18 cellular contexts compared by ENCODE assay signal in the genomic region with DNA sequence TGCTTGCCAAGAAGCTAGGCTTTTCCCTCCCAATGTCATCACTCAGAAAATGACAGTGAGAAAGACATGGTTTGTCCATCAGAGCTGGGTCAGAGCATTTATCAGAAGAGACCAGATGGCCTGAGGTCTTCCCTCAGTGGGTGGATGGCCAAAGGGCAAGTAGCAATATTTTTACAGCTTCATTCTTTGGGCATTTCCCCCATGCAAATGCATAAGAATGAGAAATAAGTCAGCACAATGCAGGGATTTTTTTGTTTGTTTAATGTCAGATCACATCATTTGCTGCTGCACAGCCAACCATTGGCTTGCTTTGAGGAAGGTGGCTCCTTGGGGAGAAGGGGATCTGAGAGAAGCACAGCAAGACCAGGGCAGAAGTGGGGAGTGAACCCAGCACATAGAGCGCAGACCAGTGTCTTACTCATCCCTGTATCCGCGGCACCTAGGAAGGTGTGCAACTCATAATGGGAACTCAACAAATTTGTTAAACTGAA.
DNase-seq lines count a peak whose midpoint lies in the region; ATAC-seq, FAIRE-seq and TF ChIP-seq lines count a peak whose summit lies in the region.
"Had no signal": no experiment of that assay in that cellular context is flagged by ENCODE, and none has a peak within 500 bp of the region (broad histone marks: within the 10 kb centered on the region; RNA-seq: fewer than 3 reads in every experiment).

No MANE protein-coding gene starts in this region.

- in situ Hi-C loops in GM12878 (cut with MboI) = no loop called here

- H3K4me3 ChIP-seq in GM12878 = no peak overlapping the region
- H3K4me3 ChIP-seq: skin epidermis had no signal

- H3K36me3 Mint-ChIP-seq in activated CD8-positive, alpha-beta memory T cell treated with anti-CD3 and anti-CD28 coated beads, Interleukin-2, amount 10 ng/mL, durations not matched to agents 7 days and 5 days = no peaks in the 10 kb centered on the region

- H3K36me3 ChIP-seq in GM12878 (ENCODE audit: control insufficient read depth in 2 of 2, insufficient read depth in 2 of 2, low read length in 1 of 2) = no peaks in the 10 kb centered on the region

- peak overlapping the region; percentile 46 for H3K4me2 ChIP-seq in GM12878 (ENCODE audit: control insufficient read depth, insufficient read depth)

- no peak overlapping the region for H3K4me3 Mint-ChIP-seq in activated CD8-positive, alpha-beta memory T cell treated with anti-CD3 and anti-CD28 coated beads, Interleukin-2, amount 10 ng/mL, durations not matched to agents 7 days and 5 days
- H3K4me3 Mint-ChIP-seq: natural killer cell treated with Interleukin-12 subunit alpha and Interleukin-12 subunit beta and Interleukin-15 and Interleukin-18, amount 100 ng/mL, for 72 hours had no signal

- no peak overlapping the region for H3K9ac ChIP-seq in GM12878 (ENCODE audit: control insufficient read depth, insufficient read depth, low read length)

- no peaks in the 10 kb centered on the region for H3K4me1 Mint-ChIP-seq in activated CD8-positive, alpha-beta memory T cell treated with anti-CD3 and anti-CD28 coated beads, Interleukin-2, amount 10 ng/mL, durations not matched to agents 7 days and 5 days

- no peaks in the 10 kb centered on the region for H3K9me3 ChIP-seq in GM12878 (replicated peaks; ENCODE audit: control insufficient read depth, insufficient read depth, low read length)

- WGBS in GM12878 (ENCODE audit: insufficient coverage, insufficient replicate concordance, low lambda C conversion rate, missing lambda C conversion rate) = 28% methylated on average over 3 of the region's 3 CpGs

- no peak overlapping the region for H3K27ac Mint-ChIP-seq in activated CD8-positive, alpha-beta memory T cell treated with anti-CD3 and anti-CD28 coated beads, Interleukin-2, amount 10 ng/mL, durations not matched to agents 7 days and 5 days
- H3K27ac Mint-ChIP-seq: natural killer cell treated with Interleukin-12 subunit alpha and Interleukin-12 subunit beta and Interleukin-15 and Interleukin-18, amount 100 ng/mL, for 72 hours had no signal

- ATAC-seq in GM18867 (IDR thresholded peaks at IDR 0.05; ENCODE audit: unreplicated experiment) (peak; percentile 82), GM21526 (IDR thresholded peaks at IDR 0.05; ENCODE audit: low FRiP score, unreplicated experiment) (peak; percentile 68), HG03060 (IDR thresholded peaks at IDR 0.05; ENCODE audit: low read depth, unreplicated experiment) (peak; percentile 92), GM12878 (peak; percentile 96)
- ATAC-seq in activated CD8-positive, alpha-beta memory T cell treated with anti-CD3 and anti-CD28 coated beads, Interleukin-2, amount 10 ng/mL, durations not matched to agents 7 days and 5 days = no peak
- ATAC-seq: natural killer cell treated with Interleukin-12 subunit alpha and Interleukin-12 subunit beta and Interleukin-15 and Interleukin-18, amount 100 ng/mL, for 72 hours had no signal

- RAD21 ChIA-PET in GM12878 (lab: Charles Lee; ENCODE audit: unreplicated experiment) = interaction anchor here (0.6 to 1.7 kb wide), 10 partner anchors 8 to 1151 kb away, joined by 3 to 11 read pairs (median 4); no protein-coding TSS in a partner anchor

- no peak for TF ChIP-seq POLR2A in GM12878 (IDR thresholded peaks at IDR 0.05; ENCODE audit: low read depth, low read length)

- DNase-seq in GM12878 (ENCODE audit: low read depth, low spot score) = peak; percentile 89
- DNase-seq in D341Med (ENCODE audit: low spot score) = no peak
- DNase-seq in activated CD4-positive, CD25-positive, alpha-beta regulatory T cell (lab: John Stamatoyannopoulos, UW) = no peak
- no peak for DNase-seq in activated naive CD4-positive, alpha-beta T cell (lab: John Stamatoyannopoulos, UW)
- DNase-seq in activated CD8-positive, alpha-beta memory T cell treated with anti-CD3 and anti-CD28 coated beads, Interleukin-2, amount 10 ng/mL, durations not matched to agents 7 days and 5 days = no peak
- DNase-seq: aorta; effector CD8-positive, alpha-beta T cell; GDM1; KG1; RPMI8226; T1000 had no signal

- no peaks in the 10 kb centered on the region for H3K27me3 Mint-ChIP-seq in activated CD8-positive, alpha-beta memory T cell treated with anti-CD3 and anti-CD28 coated beads, Interleukin-2, amount 10 ng/mL, durations not matched to agents 7 days and 5 days
- H3K27me3 Mint-ChIP-seq: natural killer cell treated with Interleukin-12 subunit alpha and Interleukin-12 subunit beta and Interleukin-15 and Interleukin-18, amount 100 ng/mL, for 72 hours had no signal

- H3K4me1 ChIP-seq in GM12878 (ENCODE audit: control insufficient read depth, insufficient read depth, low read length) = peaks cover 18% of the 10 kb centered on the region

- 0 out of 2 replicates have a peak overlapping the region, but pooled peaks have one; percentile 35 for H3K27ac ChIP-seq in GM12878 (ENCODE audit: control insufficient read depth, insufficient read depth)
- H3K27ac ChIP-seq: C4-2B, skin epidermis had no signal

- BruUV-seq in GM12878 (replicated peaks; lab: Mats Ljungman, UMichigan) = no TSS peak

- CTCF ChIA-PET in GM12878 (lab: Yijun Ruan, JAX) = interaction anchor here (0.9 to 1.7 kb wide), 5 partner anchors 12 to 227 kb away, joined by 3 to 4 read pairs (median 3); no protein-coding TSS in a partner anchor
- CTCF ChIA-PET in activated CD8-positive, alpha-beta memory T cell treated with anti-CD3 and anti-CD28 coated beads, Interleukin-2, amount 10 ng/mL, durations not matched to agents 7 days and 5 days (lab: Charles Lee) = no interaction called here

- POLR2A ChIA-PET in GM12878 (lab: Charles Lee) = interaction anchor here (0.7 to 1.8 kb wide), 5 partner anchors 8 to 519 kb away, joined by 3 to 8 read pairs (median 3); no protein-coding TSS in a partner anchor

- peak overlapping the region; percentile 19 for H2AFZ ChIP-seq in GM12878 (ENCODE audit: control insufficient read depth, low read depth, low read length)

- TF ChIP-seq EP300 in GM12878 (IDR thresholded peaks at IDR 0.05; ENCODE audit: borderline replicate concordance in 1 of 2, control insufficient read depth in 1 of 2, low read depth in 2 of 2, low read length in 2 of 2) = no peak

- no peaks in the 10 kb centered on the region for H3K9me3 Mint-ChIP-seq in activated CD8-positive, alpha-beta memory T cell treated with anti-CD3 and anti-CD28 coated beads, Interleukin-2, amount 10 ng/mL, durations not matched to agents 7 days and 5 days (ENCODE audit: low read depth)
- H3K9me3 Mint-ChIP-seq: natural killer cell treated with Interleukin-12 subunit alpha and Interleukin-12 subunit beta and Interleukin-15 and Interleukin-18, amount 100 ng/mL, for 72 hours had no signal

- no peaks in the 10 kb centered on the region for H3K27me3 ChIP-seq in GM12878 (replicated peaks in 1 of 2; ENCODE audit: control insufficient read depth in 2 of 2, insufficient read depth in 2 of 2, low read length in 1 of 2)

- H4K20me1 ChIP-seq in GM12878 (ENCODE audit: control insufficient read depth, insufficient read depth) = no peaks in the 10 kb centered on the region

- no peaks in the 10 kb centered on the region for H3K79me2 ChIP-seq in GM12878 (ENCODE audit: control insufficient read depth, insufficient read depth, low read length)

- FAIRE-seq in GM12878 (lab: Jason Lieb, UNC) = peak; percentile 41
- FAIRE-seq: urothelium cell line had no signal

- 0 out of 2 replicates have a peak, but pooled peaks have one; percentile 1 for TF ChIP-seq RAD21 in GM12878 (IDR thresholded peaks at IDR 0.05; ENCODE audit: insufficient read depth, low read depth, low read length)

- TF ChIP-seq CTCF in GM12878 (IDR thresholded peaks at IDR 0.05 in 2 of 3, conservative IDR thresholded peaks at IDR 0.05 in 1 of 3; ENCODE audit: control insufficient read depth in 2 of 3, extremely low read depth in 1 of 3, insufficient read depth in 1 of 3, low read depth in 3 of 3, low read length in 3 of 3) = no peak

- intact Hi-C loops in GM12878 (cut with micrococcal nuclease; ENCODE audit: unreplicated experiment) = no loop called here

- SMC1A ChIA-PET in GM12878 (lab: Charles Lee; ENCODE audit: uncharacterized antibody, unreplicated experiment) = interaction anchor here (0.6 to 3.3 kb wide), 17 partner anchors 8 to 289 kb away, joined by 3 to 23 read pairs (median 3); no protein-coding TSS in a partner anchor

TF ChIP-seq in GM12878, 131 proteins besides CTCF, POLR2A, EP300 and RAD21 (continues in another document):
- TF ChIP-seq CBX5 (IDR thresholded peaks at IDR 0.05; ENCODE audit: low read depth) (peak; percentile 65; the same call in 1 of the 2 replicates), SRF (IDR thresholded peaks at IDR 0.05; ENCODE audit: low read depth in 2 of 2, low read length in 2 of 2) (no peak), ZNF207 (IDR thresholded peaks at IDR 0.05; ENCODE audit: borderline replicate concordance) (0 out of 2 replicates have a peak, but pooled peaks have one; percentile 45), MTA3 (IDR thresholded peaks at IDR 0.05; ENCODE audit: borderline replicate concordance, low read length) (0 out of 2 replicates have a peak, but pooled peaks have one; percentile 47), NR2F1 (conservative IDR thresholded peaks at IDR 0.05) (peak; percentile 89), NBN (IDR thresholded peaks at IDR 0.05) (0 out of 2 replicates have a peak, but pooled peaks have one; percentile 27), ATF7 (IDR thresholded peaks at IDR 0.05; ENCODE audit: low read depth) (peak; percentile 42; the same call in 1 of the 2 replicates), SMARCA5 (IDR thresholded peaks at IDR 0.05) (peak; percentile 55; the same call in 1 of the 2 replicates), POU2F2 (IDR thresholded peaks at IDR 0.05; ENCODE audit: borderline replicate concordance, low read depth, low read length) (peak; percentile 88; the same call in 2 of the 3 replicates), ASH2L (IDR thresholded peaks at IDR 0.05; ENCODE audit: borderline replicate concordance, low read depth) (no peak), SIX5 (IDR thresholded peaks at IDR 0.05; ENCODE audit: low read depth, low read length, severe bottlenecking) (no peak), CREB1 (IDR thresholded peaks at IDR 0.05; ENCODE audit: low read depth) (0 out of 2 replicates have a peak, but pooled peaks have one; percentile 21), MEF2B (IDR thresholded peaks at IDR 0.05; ENCODE audit: partially characterized antibody, poor library complexity, severe bottlenecking) (peak; percentile 85), SP1 (IDR thresholded peaks at IDR 0.05; ENCODE audit: low read depth, low read length) (peak; percentile 65), SPI1 (IDR thresholded peaks at IDR 0.05; ENCODE audit: borderline replicate concordance, insufficient read depth, low read depth, low read length) (peak; percentile 59)
